In the genomic region with DNA sequence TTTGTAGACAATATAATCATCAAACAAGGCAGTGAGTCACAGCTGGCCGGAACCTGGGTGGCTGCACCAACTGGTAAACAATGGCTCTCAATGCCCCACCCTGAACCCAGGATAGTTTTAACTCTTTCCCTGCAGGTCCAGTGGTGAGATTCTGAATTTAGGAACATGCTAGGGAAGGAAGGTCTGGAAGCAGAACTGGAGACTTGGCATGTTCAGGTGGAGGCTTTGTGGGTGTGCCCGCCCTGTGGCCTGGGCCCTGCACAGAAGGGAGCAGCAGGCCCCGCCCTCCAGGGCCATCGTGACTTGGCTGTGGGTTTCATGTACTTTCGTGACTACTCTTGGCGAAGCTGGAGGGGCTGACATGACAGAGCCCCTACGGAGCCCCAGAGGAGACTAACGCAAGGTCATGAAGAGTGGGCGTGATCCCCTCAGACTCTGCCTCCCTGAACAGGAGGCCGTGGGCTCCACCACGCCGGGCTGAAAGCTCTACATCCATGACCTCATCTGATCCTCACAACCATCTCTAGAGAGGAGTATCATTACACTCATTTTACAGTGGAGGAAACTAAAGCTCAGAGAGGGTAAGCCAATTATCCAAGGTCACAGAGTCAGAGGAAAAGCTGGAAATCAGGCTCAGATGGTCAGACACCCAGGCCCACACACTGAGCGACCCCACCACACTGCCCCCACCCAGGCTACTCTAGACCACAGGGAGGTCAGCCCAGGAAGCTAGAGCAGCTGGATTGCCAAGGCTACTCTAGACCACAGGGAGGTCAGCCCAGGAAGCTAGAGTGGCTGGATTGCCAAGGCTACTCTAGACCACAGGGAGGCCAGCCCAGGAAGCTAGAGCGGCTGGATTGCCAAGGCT, we compare ENCODE assay signal across 8 cellular contexts. TPM values are rescaled to one million over a fixed set of nuclear protein-coding genes. Genes with fewer than 3 reads are reported as not detected.
DNase-seq lines count a peak whose midpoint lies in the region; ATAC-seq, FAIRE-seq and TF ChIP-seq lines count a peak whose summit lies in the region.

No MANE protein-coding gene starts in this region.

- no peak overlapping the region for H2AFZ ChIP-seq in PC-3 (ENCODE audit: low read length)

- H3K9me3 ChIP-seq in CD4-positive, alpha-beta memory T cell (ENCODE audit: control insufficient read depth in 1 of 2, low read length in 2 of 2), result no peaks in the 10 kb centered on the region
- no peaks in the 10 kb centered on the region for H3K9me3 ChIP-seq in PC-3 (ENCODE audit: low read length)
- H3K9me3 ChIP-seq in esophagus muscularis mucosa, result no peaks in the 10 kb centered on the region
- H3K9me3 ChIP-seq in pancreas, result no peaks in the 10 kb centered on the region

- H3K4me3 ChIP-seq in CD4-positive, alpha-beta memory T cell (ENCODE audit: low read length in 2 of 2), result no peak overlapping the region
- H3K4me3 ChIP-seq in PC-3 (ENCODE audit: low read length) (no peak overlapping the region; the same call in 1 of the 2 replicates), esophagus muscularis mucosa (no peak overlapping the region), pancreas (no peak overlapping the region)

- H3K79me2 ChIP-seq in PC-3 (ENCODE audit: low read length), result no peaks in the 10 kb centered on the region

- no peaks in the 10 kb centered on the region for H3K27me3 ChIP-seq in CD4-positive, alpha-beta memory T cell (ENCODE audit: insufficient read depth, low read length)
- no peaks in the 10 kb centered on the region for H3K27me3 ChIP-seq in PC-3 (ENCODE audit: low read length)
- no peaks in the 10 kb centered on the region for H3K27me3 ChIP-seq in esophagus muscularis mucosa
- H3K27me3 ChIP-seq in pancreas, result no peaks in the 10 kb centered on the region

- peak overlapping the region; percentile 67 for H3K4me2 ChIP-seq in PC-3 (ENCODE audit: low read length)

- no peaks in the 10 kb centered on the region for H3F3A ChIP-seq in PC-3 (ENCODE audit: low read length, unreplicated experiment)

- H3K4me1 ChIP-seq in CD4-positive, alpha-beta memory T cell (ENCODE audit: insufficient read depth, low read length), result no peaks in the 10 kb centered on the region
- peaks cover 27% of the 10 kb centered on the region for H3K4me1 ChIP-seq in PC-3 (ENCODE audit: insufficient read depth, low read length)
- H3K4me1 ChIP-seq in esophagus muscularis mucosa, result peaks cover 30 to 39% (median 36%) of the 10 kb centered on the region in 4 donors
- H3K4me1 ChIP-seq in pancreas, result peaks cover 0 to 12% (median 0%) of the 10 kb centered on the region in 3 donors

- no peaks in the 10 kb centered on the region for H3K9me3 Mint-ChIP-seq in CD4-positive, alpha-beta memory T cell

- ATAC-seq in PC-3, result peak; percentile 89
- peak; percentile 59 to 83 (median 73) for ATAC-seq in pancreas
- ATAC-seq in HG02642 (IDR thresholded peaks at IDR 0.05; ENCODE audit: poor library complexity, unreplicated experiment), result no peak
- no peak for ATAC-seq in HG02973 (IDR thresholded peaks at IDR 0.05; ENCODE audit: unreplicated experiment)

- no peak for FAIRE-seq in pancreas (lab: Jason Lieb, UNC)

- TF ChIP-seq POLR2A in esophagus muscularis mucosa (IDR thresholded peaks at IDR 0.05; ENCODE audit: low read depth), result no peak

- TF ChIP-seq EP300 in esophagus muscularis mucosa (IDR thresholded peaks at IDR 0.05), result no peak

- H3K9ac ChIP-seq in PC-3 (ENCODE audit: low read length), result peak overlapping the region; percentile 80

- H3K36me3 ChIP-seq in CD4-positive, alpha-beta memory T cell (ENCODE audit: insufficient read depth, low read length), result peaks cover 20% of the 10 kb centered on the region
- H3K36me3 ChIP-seq in PC-3 (ENCODE audit: low read depth, low read length), result peaks cover 16% of the 10 kb centered on the region
- peaks cover 37 to 95% (median 89%) of the 10 kb centered on the region in 4 donors for H3K36me3 ChIP-seq in esophagus muscularis mucosa
- H3K36me3 ChIP-seq in pancreas, result peaks cover 2 to 24% (median 5%) of the 10 kb centered on the region in 3 donors

- peak in 1 of 5 donors; percentile 20 for DNase-seq in CD4-positive, alpha-beta memory T cell
- peak; percentile 86 for DNase-seq in PC-3
- no peak for DNase-seq in esophagus muscularis mucosa (ENCODE audit: extremely low spot score)
- peak in 2 of 6 donors; percentile 50 to 52 for DNase-seq in pancreas
- no peak for DNase-seq in GM19240 (ENCODE audit: insufficient read length, low spot score)
- no peak for DNase-seq in D341Med (ENCODE audit: low spot score)

- H3K4me1 Mint-ChIP-seq in CD4-positive, alpha-beta memory T cell, result peaks cover 4 to 27% (median 14%) of the 10 kb centered on the region in 4 donors

- H3K36me3 Mint-ChIP-seq in CD4-positive, alpha-beta memory T cell, result peaks cover 23 to 59% of the 10 kb centered on the region in 2 donors

- BruUV-seq in PC-3 (replicated peaks; lab: Mats Ljungman, UMichigan), result TSS peak; percentile 95

- H3K27ac ChIP-seq in CD4-positive, alpha-beta memory T cell (ENCODE audit: low read depth, low read length), result no peak overlapping the region
- H3K27ac ChIP-seq in PC-3 (ENCODE audit: low read length) (peak overlapping the region; percentile 98), esophagus muscularis mucosa (replicated peaks in 1 of 4) (peak overlapping the region; percentile 65 to 81 (median 69)), pancreas (peak overlapping the region in 2 of 4 donors; percentile 69 to 80)

- CTCF ChIA-PET in CD4-positive, alpha-beta memory T cell (lab: Charles Lee; ENCODE audit: partially characterized antibody), result interaction anchor here (0.7 to 4.1 kb wide), 7 partner anchors 9 to 177 kb away, joined by 3 to 23 read pairs (median 4); no protein-coding TSS in a partner anchor
- CTCF ChIA-PET in PC-3 (lab: Charles Lee), result interaction anchor here (0.6 to 1.6 kb wide), 2 partner anchors 33 to 114 kb away, joined by 3 to 4 read pairs; no protein-coding TSS in a partner anchor

- no peaks in the 10 kb centered on the region for H3K27me3 Mint-ChIP-seq in CD4-positive, alpha-beta memory T cell

- no peak for TF ChIP-seq CTCF in PC-3 (conservative IDR thresholded peaks at IDR 0.05; ENCODE audit: low read depth, low read length)
- TF ChIP-seq CTCF in esophagus muscularis mucosa (IDR thresholded peaks at IDR 0.05), result no peak
- TF ChIP-seq CTCF in pancreas (IDR thresholded peaks at IDR 0.05), result no peak

- intact Hi-C loops in CD4-positive, alpha-beta memory T cell (cut with micrococcal nuclease), result no loop called here
- intact Hi-C loops in PC-3 (cut with micrococcal nuclease) (loop anchor here (1.0 kb wide), 1 partner anchor 10 kb away; no protein-coding TSS in a partner anchor), esophagus muscularis mucosa (cut with DNase I) (no loop called here), pancreas (cut with DNase I) (no loop called here)

- POLR2A ChIA-PET in CD4-positive, alpha-beta memory T cell (lab: Charles Lee; ENCODE audit: partially characterized antibody), result interaction anchor here (1.0 to 4.1 kb wide), 4 partner anchors 10 to 38 kb away, joined by 3 to 17 read pairs (median 5); a partner anchor contains a TSS
- POLR2A ChIA-PET in PC-3 (lab: Charles Lee; ENCODE audit: unreplicated experiment), result interaction anchor here (0.6 kb wide), 1 partner anchor 10 kb away, joined by 3 read pairs; no protein-coding TSS in a partner anchor

- H3K9me2 ChIP-seq in PC-3 (replicated peaks; ENCODE audit: low read length), result no peaks in the 10 kb centered on the region

- WGBS in esophagus muscularis mucosa, result 61% methylated on average over 9 of the region's 14 CpGs
- 82 to 83% methylated on average over 13 to 14 of the region's 14 CpGs for WGBS in pancreas, 2 donors

- peak overlapping the region; percentile 70 to 91 (median 82) for H3K27ac Mint-ChIP-seq in CD4-positive, alpha-beta memory T cell

- H3K4me3 Mint-ChIP-seq in CD4-positive, alpha-beta memory T cell, result peak overlapping the region in 4 of 8 donors; percentile 19 to 67 (median 43)

- H4K20me1 ChIP-seq in PC-3 (ENCODE audit: low read length), result no peaks in the 10 kb centered on the region

RNA-seq across cellular contexts. Expression of a gene that starts 27.3 kb away (rescaled TPM):
- 1 to 10 TPM; 6.8 TPM for total RNA-seq in CD4-positive, alpha-beta memory T cell
- 1 to 10 TPM; 3.3 to 3.5 TPM for polyA plus RNA-seq in CD4-positive, alpha-beta memory T cell
- 72.6 and 112 TPM in 2 replicates for total RNA-seq in PC-3 (2014; rRNA removed)
- total RNA-seq in esophagus muscularis mucosa, result 100 to 1,000 TPM in 1 of 4 donors, 10 to 100 TPM in 3; 26.2 to 182 (median 54.3) TPM
- total RNA-seq in pancreas, result 1 to 10 TPM; 3.4 to 8.9 (median 6.8) TPM
- 10 to 100 TPM; 10.6 to 16.7 TPM for polyA plus RNA-seq in pancreas

RNA-seq across cellular contexts. Expression of a gene that starts 43.7 kb away (rescaled TPM):
- total RNA-seq in CD4-positive, alpha-beta memory T cell, result 10 to 100 TPM; 35.7 to 36.6 TPM
- 10 to 100 TPM in 1 of 2 donors, 1 to 10 TPM in 1; 9.0 to 23.8 TPM for polyA plus RNA-seq in CD4-positive, alpha-beta memory T cell
- total RNA-seq in PC-3 (2014; rRNA removed), result 37.5 and 43.8 TPM in 2 replicates
- total RNA-seq in esophagus muscularis mucosa, result 100 to 1,000 TPM in 1 of 4 donors, 10 to 100 TPM in 3; 39.4 to 108 (median 75.3) TPM
- 10 to 100 TPM; 11.6 to 30.5 (median 18.6) TPM for total RNA-seq in pancreas
- 10 to 100 TPM; 17.0 to 24.4 TPM for polyA plus RNA-seq in pancreas

RNA-seq across cellular contexts. Expression of a gene that starts 47.5 kb away (rescaled TPM):
- total RNA-seq in CD4-positive, alpha-beta memory T cell, result 100 to 1,000 TPM; 228 to 238 TPM
- 1 to 10 TPM; 1.1 to 4.7 TPM for polyA plus RNA-seq in CD4-positive, alpha-beta memory T cell
- 6.0 and 6.3 TPM in 2 replicates for total RNA-seq in PC-3 (2014; rRNA removed)
- total RNA-seq in esophagus muscularis mucosa, result 10 to 100 TPM; 13.9 to 18.3 (median 15.6) TPM
- 10 to 100 TPM in 5 of 6 donors, 1 to 10 TPM in 1; 8.7 to 47.0 (median 21.3) TPM for total RNA-seq in pancreas
- 100 to 1,000 TPM; 107 to 109 TPM for polyA plus RNA-seq in pancreas

Comparison
In these comparisons a context has a peak if more than half of its experiments do, and no peak if none do; other contexts are left out.
1. ATAC-seq: peak in PC-3 (single experiment) and pancreas (4 of 4); none in HG02642 (single experiment) and HG02973 (single experiment).
2. RNA of a gene that starts 47.5 kb away (total RNA-seq): 228 to 238 TPM in CD4-positive, alpha-beta memory T cell; 8.7 to 47.0 TPM in pancreas, 13.9 to 18.3 TPM in esophagus muscularis mucosa and 6.0 to 6.3 TPM in PC-3; every median in the first group is over 4 times any median in the second.